22 cellular contexts compared by ENCODE assay signal in the genomic region with DNA sequence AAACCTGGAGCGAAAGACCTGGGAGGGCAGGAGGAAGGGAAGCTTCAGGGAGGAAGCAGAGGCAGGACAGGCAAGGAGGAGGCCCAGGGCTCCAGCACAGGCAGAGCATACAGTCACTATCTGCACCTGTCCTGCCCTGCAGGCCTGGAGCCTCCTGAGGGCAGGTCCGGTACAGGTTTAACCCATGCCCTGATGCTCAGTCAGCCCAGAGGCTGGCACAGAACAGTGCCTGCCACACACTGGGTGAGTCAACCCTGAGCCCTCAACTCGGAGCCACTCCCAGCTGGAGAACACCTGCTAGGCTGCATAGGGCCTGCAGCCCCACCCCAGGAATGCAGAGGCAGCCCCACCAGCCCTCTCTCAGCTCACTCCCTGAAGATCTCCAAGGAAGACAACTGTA.
DNase-seq lines count a peak whose midpoint lies in the region; ATAC-seq and TF ChIP-seq lines count a peak whose summit lies in the region.
"Had no signal": no experiment of that assay in that cellular context is flagged by ENCODE, and none has a peak within 500 bp of the region (broad histone marks: within the 10 kb centered on the region; RNA-seq: fewer than 3 reads in every experiment).

No MANE protein-coding gene starts in this region.

- H3K27ac Mint-ChIP-seq in immature natural killer cell, result no peak overlapping the region
- H3K27ac Mint-ChIP-seq: CD8-positive, alpha-beta T cell; H9; neural progenitor cell; T-helper 17 cell had no signal

- in situ Hi-C loops in GM13977 (cut with MboI; ENCODE audit: low pct_unique_long_range_greater_than_20kb, low sequenced_read_pairs, unreplicated experiment), result no loop called here

- H3K4me1 ChIP-seq in heart left ventricle (peaks cover 0 to 19% (median 0%) of the 10 kb centered on the region in 12 donors), foreskin keratinocyte (no peaks in the 10 kb centered on the region), osteoblast (ENCODE audit: insufficient read depth, low read length) (no peaks in the 10 kb centered on the region)
- H3K4me1 ChIP-seq: A549, Peyer's patch, prostate gland had no signal

- H3K9me3 ChIP-seq in heart left ventricle (no peaks in the 10 kb centered on the region), osteoblast (ENCODE audit: low read depth, low read length) (no peaks in the 10 kb centered on the region)
- H3K9me3 ChIP-seq: A549, Peyer's patch, prostate gland had no signal

- no peaks in the 10 kb centered on the region for H3K4me1 Mint-ChIP-seq in immature natural killer cell
- H3K4me1 Mint-ChIP-seq: T-helper 17 cell had no signal

- ATAC-seq in left cardiac atrium (no peak), heart left ventricle (no peak), foreskin keratinocyte (peak; percentile 11), GM18498 (IDR thresholded peaks at IDR 0.05; ENCODE audit: unreplicated experiment) (no peak), GM18520 (IDR thresholded peaks at IDR 0.05; ENCODE audit: unreplicated experiment) (no peak)
- ATAC-seq: A549; activated T-cell treated with anti-CD3 and anti-CD28 coated beads, Interleukin-2, amount 50 U/mL, for 4 hours; CD8-positive, alpha-beta T cell; T-helper 17 cell had no signal

- H3K79me2 ChIP-seq in osteoblast (ENCODE audit: insufficient read depth, low read length), result no peaks in the 10 kb centered on the region

- H3K27me3 ChIP-seq in heart left ventricle (no peaks in the 10 kb centered on the region), foreskin keratinocyte (peaks cover 3% of the 10 kb centered on the region), osteoblast (ENCODE audit: insufficient read depth, low read length) (no peaks in the 10 kb centered on the region)
- H3K27me3 ChIP-seq: neural progenitor cell, Peyer's patch had no signal

- H3K4me3 Mint-ChIP-seq in immature natural killer cell, result no peak overlapping the region
- H3K4me3 Mint-ChIP-seq: activated T-cell treated with anti-CD3 and anti-CD28 coated beads, Interleukin-2, amount 50 U/mL, for 4 hours; CD8-positive, alpha-beta T cell; H9; neural progenitor cell; T-helper 17 cell had no signal

- no peaks in the 10 kb centered on the region for H3K9me3 Mint-ChIP-seq in immature natural killer cell
- H3K9me3 Mint-ChIP-seq: activated T-cell treated with anti-CD3 and anti-CD28 coated beads, Interleukin-2, amount 50 U/mL, for 4 hours; CD8-positive, alpha-beta T cell; H9; neural progenitor cell had no signal

- TF ChIP-seq CTCF in heart left ventricle (IDR thresholded peaks at IDR 0.05) (no peak), foreskin keratinocyte (conservative IDR thresholded peaks at IDR 0.05) (no peak), osteoblast (IDR thresholded peaks at IDR 0.05; ENCODE audit: extremely low read depth, low read depth, low read length) (no peak), GM13977 (IDR thresholded peaks at IDR 0.05; ENCODE audit: extremely low read depth, insufficient read depth, missing control alignments) (no peak)

- no peaks in the 10 kb centered on the region for H3K36me3 ChIP-seq in heart left ventricle
- H3K36me3 ChIP-seq in osteoblast (ENCODE audit: insufficient read depth, low read length), result no peaks in the 10 kb centered on the region
- H3K36me3 ChIP-seq: neural progenitor cell, Peyer's patch, prostate gland had no signal

- no peak overlapping the region for H3K4me3 ChIP-seq in heart left ventricle
- no peak overlapping the region for H3K4me3 ChIP-seq in osteoblast (ENCODE audit: insufficient read depth, low read length)
- H3K4me3 ChIP-seq: A549, neural progenitor cell, Peyer's patch, prostate gland had no signal

- H3K27ac ChIP-seq in heart left ventricle (no peak overlapping the region), foreskin keratinocyte (no peak overlapping the region), osteoblast (ENCODE audit: low read depth, low read length) (no peak overlapping the region)
- H3K27ac ChIP-seq: A549, neural progenitor cell, Peyer's patch, prostate gland had no signal

- H4K20me1 ChIP-seq in osteoblast (ENCODE audit: insufficient read depth, low read length), result no peaks in the 10 kb centered on the region

- no peak for TF ChIP-seq POLR2A in heart left ventricle (IDR thresholded peaks at IDR 0.05)

- no peak overlapping the region for H2AFZ ChIP-seq in osteoblast (ENCODE audit: low read length)
- H2AFZ ChIP-seq: neural progenitor cell had no signal

- no peaks in the 10 kb centered on the region for H3K36me3 Mint-ChIP-seq in immature natural killer cell
- H3K36me3 Mint-ChIP-seq: CD8-positive, alpha-beta T cell; neural progenitor cell had no signal

- intact Hi-C loops in left cardiac atrium (cut with DNase I), result no loop called here
- intact Hi-C loops in heart left ventricle (cut with DNase I), result no loop called here

- 76 to 93% (median 90%) methylated on average over 2 to 3 of the region's 3 CpGs for WGBS in heart left ventricle, 4 donors

- DNase-seq in left cardiac atrium, result peak; percentile 15
- DNase-seq in heart left ventricle, result no peak
- no peak for DNase-seq in foreskin keratinocyte
- peak; percentile 13 for DNase-seq in osteoblast (ENCODE audit: insufficient read length, low spot score, missing footprints)
- DNase-seq in immature natural killer cell, result no peak
- DNase-seq in GM13977 (ENCODE audit: low spot score), result no peak
- DNase-seq: activated CD4-positive, alpha-beta T cell treated with anti-CD3 and anti-CD28 coated beads for 48 hours; activated T-cell treated with anti-CD3 and anti-CD28 coated beads, Interleukin-2, amount 50 U/mL, for 4 hours; amygdala; caudate nucleus; CD8-positive, alpha-beta T cell; DMS53; H9; NCI-H146; NCI-H510A treated with DMSO at 0.1 percent for 48 hours; T-helper 17 cell had no signal

- no peak overlapping the region for H3K4me2 ChIP-seq in osteoblast (ENCODE audit: insufficient read depth, low read length)
- H3K4me2 ChIP-seq: A549, neural progenitor cell had no signal

- H3K27me3 Mint-ChIP-seq in immature natural killer cell (ENCODE audit: low read depth in 3 of 3), result peaks cover 0 to 3% (median 0%) of the 10 kb centered on the region in 3 donors

Comparison
In these comparisons a context has a peak if more than half of its experiments do, and no peak if none do; other contexts are left out.
1. DNase-seq: peak in left cardiac atrium (single experiment) and osteoblast (single experiment); none in heart left ventricle (0 of 5), foreskin keratinocyte (0 of 2), immature natural killer cell (0 of 3) and GM13977 (single experiment).